In genomic region chr12:79689477-79690155, GRCh38 we compare ENCODE assay signal across 1 cellular context.
TF ChIP-seq lines count a peak whose summit lies in the region.

No MANE protein-coding gene starts in this region.

TF ChIP-seq in H1, 55 proteins besides CTCF, POLR2A, EP300 and RAD21:
- TF ChIP-seq, protein P1, sequence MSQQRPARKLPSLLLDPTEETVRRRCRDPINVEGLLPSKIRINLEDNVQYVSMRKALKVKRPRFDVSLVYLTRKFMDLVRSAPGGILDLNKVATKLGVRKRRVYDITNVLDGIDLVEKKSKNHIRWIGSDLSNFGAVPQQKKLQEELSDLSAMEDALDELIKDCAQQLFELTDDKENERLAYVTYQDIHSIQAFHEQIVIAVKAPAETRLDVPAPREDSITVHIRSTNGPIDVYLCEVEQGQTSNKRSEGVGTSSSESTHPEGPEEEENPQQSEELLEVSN (IDR thresholded peaks at IDR 0.05), result 0 out of 2 replicates have a peak, but pooled peaks have one; percentile 9
- TF ChIP-seq CHD2 (IDR thresholded peaks at IDR 0.05; ENCODE audit: low read length) (no peak), TAF7 (optimal IDR thresholded peaks at IDR 0.05; ENCODE audit: borderline replicate concordance, low read depth, low read length) (peak; percentile 14), KDM4A (IDR thresholded peaks at IDR 0.05; ENCODE audit: low read depth, low read length, severe bottlenecking) (peak; percentile 55), MAFK (IDR thresholded peaks at IDR 0.05; ENCODE audit: low read depth, low read length) (no peak), TAF1 (IDR thresholded peaks at IDR 0.05; ENCODE audit: low read depth, low read length) (0 out of 2 replicates have a peak, but pooled peaks have one; percentile 6), PHF8 (conservative IDR thresholded peaks at IDR 0.05; ENCODE audit: low read depth, low read length) (peak; percentile 32; the same call in 1 of the 2 replicates), TBP (IDR thresholded peaks at IDR 0.05; ENCODE audit: low read depth, low read length) (no peak), NRF1 (IDR thresholded peaks at IDR 0.05; ENCODE audit: low read depth, low read length) (no peak), EGR1 (IDR thresholded peaks at IDR 0.05; ENCODE audit: borderline replicate concordance, low read depth, low read length) (0 out of 2 replicates have a peak, but pooled peaks have one; percentile 16), CBX5 (IDR thresholded peaks at IDR 0.05; ENCODE audit: low read depth, low read length) (no peak), TCF12 (IDR thresholded peaks at IDR 0.05; ENCODE audit: low read depth, low read length) (no peak), TEAD4 (IDR thresholded peaks at IDR 0.05; ENCODE audit: low read depth, low read length) (no peak), SAP30 (IDR thresholded peaks at IDR 0.05; ENCODE audit: insufficient read depth, insufficient replicate concordance, low read length) (no peak), YY1 (IDR thresholded peaks at IDR 0.05; ENCODE audit: low read depth, low read length) (no peak), NANOG (IDR thresholded peaks at IDR 0.05; ENCODE audit: insufficient read depth, low read depth, low read length, poor library complexity, severe bottlenecking) (no peak), RFX5 (IDR thresholded peaks at IDR 0.05; ENCODE audit: borderline replicate concordance, low read depth, low read length) (no peak), RBBP5 (IDR thresholded peaks at IDR 0.05; ENCODE audit: borderline replicate concordance, low read depth, low read length) (0 out of 2 replicates have a peak, but pooled peaks have one; percentile 46), GABPA (IDR thresholded peaks at IDR 0.05; ENCODE audit: borderline replicate concordance, insufficient read depth, low read length) (no peak), POLR2AphosphoS5 (IDR thresholded peaks at IDR 0.05; ENCODE audit: low read depth, low read length) (0 out of 2 replicates have a peak, but pooled peaks have one; percentile 56), CREB1 (IDR thresholded peaks at IDR 0.05) (no peak), CEBPB (IDR thresholded peaks at IDR 0.05; ENCODE audit: low read depth, low read length) (no peak), ZNF274 (IDR thresholded peaks at IDR 0.05; ENCODE audit: borderline replicate concordance, extremely low read depth, low read length) (no peak), GTF2F1 (IDR thresholded peaks at IDR 0.05; ENCODE audit: borderline replicate concordance, low read depth, low read length) (no peak), BRCA1 (IDR thresholded peaks at IDR 0.05; ENCODE audit: low read depth, low read length) (no peak), SUZ12 (IDR thresholded peaks at IDR 0.05; ENCODE audit: low read length) (no peak), CBX8 (IDR thresholded peaks at IDR 0.05; ENCODE audit: borderline replicate concordance, low read depth, low read length) (no peak), ATF3 (IDR thresholded peaks at IDR 0.05; ENCODE audit: insufficient read depth, low read depth, low read length) (no peak), RXRA (IDR thresholded peaks at IDR 0.05; ENCODE audit: insufficient read depth, low read depth, low read length) (no peak), ASH2L (IDR thresholded peaks at IDR 0.05; ENCODE audit: low read length) (peak; percentile 75), MAX (IDR thresholded peaks at IDR 0.05) (peak; percentile 89), SIX5 (IDR thresholded peaks at IDR 0.05; ENCODE audit: low read depth, low read length) (no peak)
